ENCODE assay signal across 1 cellular context in genomic region chr3:42743204-42743995, GRCh38.
A peak's percentile ranks its signal among the peaks of the same experiment; 100 is the strongest.
TF ChIP-seq lines count a peak whose summit lies in the region.

No MANE protein-coding gene starts in this region.

TF ChIP-seq in HEK293, 187 proteins besides CTCF, POLR2A, EP300 and RAD21 (continued from another document):
- TF ChIP-seq ZNF394 (tag by site-specific recombination; IDR thresholded peaks at IDR 0.05; ENCODE audit: borderline replicate concordance) (peak; percentile 76; the same call in 1 of the 2 replicates), ZNF202 (tag by site-specific recombination; IDR thresholded peaks at IDR 0.05; ENCODE audit: borderline replicate concordance) (no peak), ZXDB (tag by site-specific recombination; IDR thresholded peaks at IDR 0.05) (no peak), ZNF366 (tag by site-specific recombination; conservative IDR thresholded peaks at IDR 0.05) (no peak), OSR2 (tag by site-specific recombination; IDR thresholded peaks at IDR 0.05) (no peak), ZNF76 (tag by site-specific recombination; IDR thresholded peaks at IDR 0.05; ENCODE audit: borderline replicate concordance, low read depth) (no peak), SP3 (tag by site-specific recombination; IDR thresholded peaks at IDR 0.05) (no peak), ZSCAN30 (tag by site-specific recombination; IDR thresholded peaks at IDR 0.05) (no peak), ZNF140 (tag by site-specific recombination; IDR thresholded peaks at IDR 0.05) (no peak), ZNF580 (tag by site-specific recombination; IDR thresholded peaks at IDR 0.05) (no peak), RBAK (tag by site-specific recombination; IDR thresholded peaks at IDR 0.05) (no peak), ZNF585B (tag by site-specific recombination; IDR thresholded peaks at IDR 0.05) (no peak), ZNF23 (tag by site-specific recombination; IDR thresholded peaks at IDR 0.05; ENCODE audit: borderline replicate concordance) (no peak)
- TF ChIP-seq, protein P1, sequence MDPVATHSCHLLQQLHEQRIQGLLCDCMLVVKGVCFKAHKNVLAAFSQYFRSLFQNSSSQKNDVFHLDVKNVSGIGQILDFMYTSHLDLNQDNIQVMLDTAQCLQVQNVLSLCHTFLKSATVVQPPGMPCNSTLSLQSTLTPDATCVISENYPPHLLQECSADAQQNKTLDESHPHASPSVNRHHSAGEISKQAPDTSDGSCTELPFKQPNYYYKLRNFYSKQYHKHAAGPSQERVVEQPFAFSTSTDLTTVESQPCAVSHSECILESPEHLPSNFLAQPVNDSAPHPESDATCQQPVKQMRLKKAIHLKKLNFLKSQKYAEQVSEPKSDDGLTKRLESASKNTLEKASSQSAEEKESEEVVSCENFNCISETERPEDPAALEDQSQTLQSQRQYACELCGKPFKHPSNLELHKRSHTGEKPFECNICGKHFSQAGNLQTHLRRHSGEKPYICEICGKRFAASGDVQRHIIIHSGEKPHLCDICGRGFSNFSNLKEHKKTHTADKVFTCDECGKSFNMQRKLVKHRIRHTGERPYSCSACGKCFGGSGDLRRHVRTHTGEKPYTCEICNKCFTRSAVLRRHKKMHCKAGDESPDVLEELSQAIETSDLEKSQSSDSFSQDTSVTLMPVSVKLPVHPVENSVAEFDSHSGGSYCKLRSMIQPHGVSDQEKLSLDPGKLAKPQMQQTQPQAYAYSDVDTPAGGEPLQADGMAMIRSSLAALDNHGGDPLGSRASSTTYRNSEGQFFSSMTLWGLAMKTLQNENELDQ (tag by site-specific recombination; IDR thresholded peaks at IDR 0.05; ENCODE audit: low read depth), result no peak
TF ChIP-seq in HEK293: peak in this region for 7.
